Comparison of ENCODE assay signal across 23 cellular contexts in genomic region chr10:48458662-48459048, GRCh38.
DNase-seq lines count a peak whose midpoint lies in the region; TF ChIP-seq lines count a peak whose summit lies in the region.
"Had no signal": no experiment of that assay in that cellular context is flagged by ENCODE, and none has a peak within 500 bp of the region (broad histone marks: within the 10 kb centered on the region; RNA-seq: fewer than 3 reads in every experiment).

No MANE protein-coding gene starts in this region.

- peak overlapping the region; percentile 10 for H3K27ac ChIP-seq in parathyroid adenoma
- H3K27ac ChIP-seq: Peyer's patch, SJCRH30 had no signal

- H3K36me3 Mint-ChIP-seq in CD14-positive monocyte (no peaks in the 10 kb centered on the region), MCF 10A (ENCODE audit: insufficient read depth, unreplicated experiment) (no peaks in the 10 kb centered on the region)
- H3K36me3 Mint-ChIP-seq: CD8-positive, alpha-beta memory T cell had no signal

- peak; percentile 13 for DNase-seq in activated T-cell treated with anti-CD3 and anti-CD28 coated beads, Interleukin-2, amount 50 U/mL, for 1 hour
- DNase-seq in activated T-cell treated with anti-CD3 and anti-CD28 coated beads for 4 hours (no peak), CD14-positive monocyte (ENCODE audit: low spot score) (peak; percentile 32), ecto neural progenitor cell (ENCODE audit: low spot score) (peak; percentile 31), MCF 10A (ENCODE audit: unreplicated experiment) (no peak), NCI-H1048 (lab: John Stamatoyannopoulos, UW) (no peak), pons (ENCODE audit: low spot score) (no peak)
- DNase-seq: 8988T; C1 segment of cervical spinal cord; Calu3; CD8-positive, alpha-beta memory T cell; GDM1; Karpas-422; NCI-H1417; NCI-H1694 treated with DMSO at 0.1 percent for 48 hours; NCI-H2081 treated with DMSO at 0.1 percent for 48 hours; NCI-H2171 treated with DMSO at 0.1 percent for 48 hours; NCI-H524 treated with DMSO at 0.1 percent for 48 hours; NCI-H82; SJCRH30 had no signal

- intact Hi-C loops in CD14-positive monocyte (cut with micrococcal nuclease) (no loop called here), MCF 10A (cut with micrococcal nuclease) (no loop called here)

- CTCF ChIA-PET in MCF 10A (lab: Yijun Ruan, JAX): no interaction called here

- H3K9me3 ChIP-seq in parathyroid adenoma (ENCODE audit: control insufficient read depth, low read length): no peaks in the 10 kb centered on the region
- H3K9me3 ChIP-seq: Peyer's patch, SJCRH30 had no signal

- H3K4me3 ChIP-seq in parathyroid adenoma (ENCODE audit: low read depth, low read length): no peak overlapping the region
- H3K4me3 ChIP-seq: GM23338, Peyer's patch, SJCRH30 had no signal

- H3K27me3 ChIP-seq in parathyroid adenoma (ENCODE audit: control insufficient read depth, insufficient read depth, low read length): no peaks in the 10 kb centered on the region
- H3K27me3 ChIP-seq: Peyer's patch, SJCRH30 had no signal

- POLR2A ChIA-PET in MCF 10A (lab: Yijun Ruan, JAX): no interaction called here

- H2AFZ ChIP-seq in parathyroid adenoma: peak overlapping the region; percentile 74
- H2AFZ ChIP-seq: GM23338 had no signal

- H3K27me3 Mint-ChIP-seq in CD14-positive monocyte (ENCODE audit: low read depth in 3 of 3): peaks cover 0 to 3% (median 1%) of the 10 kb centered on the region in 3 donors
- no peaks in the 10 kb centered on the region for H3K27me3 Mint-ChIP-seq in MCF 10A (ENCODE audit: insufficient read depth, unreplicated experiment)

- no peak overlapping the region for H3K4me3 Mint-ChIP-seq in CD14-positive monocyte
- H3K4me3 Mint-ChIP-seq in MCF 10A (ENCODE audit: unreplicated experiment): no peak overlapping the region
- H3K4me3 Mint-ChIP-seq: CD8-positive, alpha-beta memory T cell; GM23338 had no signal

- no peaks in the 10 kb centered on the region for H3K79me2 ChIP-seq in parathyroid adenoma

- peaks cover 20% of the 10 kb centered on the region for H3K4me1 Mint-ChIP-seq in CD14-positive monocyte
- no peaks in the 10 kb centered on the region for H3K4me1 Mint-ChIP-seq in MCF 10A (ENCODE audit: insufficient read depth, unreplicated experiment)
- H3K4me1 Mint-ChIP-seq: CD8-positive, alpha-beta memory T cell had no signal

- peaks cover 59% of the 10 kb centered on the region for H3K4me1 ChIP-seq in parathyroid adenoma

- H3K27ac Mint-ChIP-seq in CD14-positive monocyte: no peak overlapping the region
- no peak overlapping the region for H3K27ac Mint-ChIP-seq in MCF 10A (ENCODE audit: low read depth, unreplicated experiment)
- H3K27ac Mint-ChIP-seq: CD8-positive, alpha-beta memory T cell; GM23338 had no signal

- BruUV-seq in MCF 10A (replicated peaks; lab: Mats Ljungman, UMichigan): no TSS peak

- no peak overlapping the region for H3K9ac ChIP-seq in parathyroid adenoma

- H3K9me3 Mint-ChIP-seq in CD14-positive monocyte: no peaks in the 10 kb centered on the region
- no peaks in the 10 kb centered on the region for H3K9me3 Mint-ChIP-seq in MCF 10A (ENCODE audit: unreplicated experiment)
- H3K9me3 Mint-ChIP-seq: CD8-positive, alpha-beta memory T cell; GM23338 had no signal

- no peaks in the 10 kb centered on the region for H3K36me3 ChIP-seq in parathyroid adenoma (ENCODE audit: control insufficient read depth, insufficient read depth, low read length)
- H3K36me3 ChIP-seq: Peyer's patch, SJCRH30 had no signal

- no peak overlapping the region for H3K4me2 ChIP-seq in parathyroid adenoma (ENCODE audit: low read length)
- H3K4me2 ChIP-seq: GM23338 had no signal

- TF ChIP-seq CTCF in CD14-positive monocyte (IDR thresholded peaks at IDR 0.05): no peak
- TF ChIP-seq CTCF in parathyroid adenoma (IDR thresholded peaks at IDR 0.05): no peak
- no peak for TF ChIP-seq CTCF in MCF 10A (IDR thresholded peaks at IDR 0.05; ENCODE audit: unreplicated experiment)

Comparison
In these comparisons a context has a peak if more than half of its experiments do, and no peak if none do; other contexts are left out.
1. DNase-seq: peak in activated T-cell treated with anti-CD3 and anti-CD28 coated beads, Interleukin-2, amount 50 U/mL, for 1 hour (single experiment), CD14-positive monocyte (single experiment) and ecto neural progenitor cell (single experiment); none in activated T-cell treated with anti-CD3 and anti-CD28 coated beads for 4 hours (single experiment), MCF 10A (single experiment), NCI-H1048 (single experiment) and pons (single experiment).